Comparison of ENCODE assay signal across 1 cellular context in genomic region chr1:40423951-40424618, GRCh38.
A peak's percentile ranks its signal among the peaks of the same experiment; 100 is the strongest.
TF ChIP-seq lines count a peak whose summit lies in the region.

No MANE protein-coding gene starts in this region.

TF ChIP-seq in K562, 482 proteins besides CTCF, POLR2A, EP300 and RAD21:
- TF ChIP-seq POLR2AphosphoS2 (IDR thresholded peaks at IDR 0.05; ENCODE audit: low read length) (peak; percentile 81; the same call in 1 of the 2 replicates), SUPT5H (IDR thresholded peaks at IDR 0.05) (peak; percentile 32; the same call in 1 of the 2 replicates), MYNN (IDR thresholded peaks at IDR 0.05) (peak; percentile 30; the same call in 1 of the 2 replicates), MYNN (CRISPR knock-in tag; IDR thresholded peaks at IDR 0.05) (no peak), SREBF1 (IDR thresholded peaks at IDR 0.05; ENCODE audit: borderline replicate concordance, low read depth, low read length) (no peak), POLR2G (IDR thresholded peaks at IDR 0.05; ENCODE audit: low read depth, low read length) (0 out of 2 replicates have a peak, but pooled peaks have one; percentile 19)
